Comparison of ENCODE assay signal across 28 cellular contexts in the genomic region with DNA sequence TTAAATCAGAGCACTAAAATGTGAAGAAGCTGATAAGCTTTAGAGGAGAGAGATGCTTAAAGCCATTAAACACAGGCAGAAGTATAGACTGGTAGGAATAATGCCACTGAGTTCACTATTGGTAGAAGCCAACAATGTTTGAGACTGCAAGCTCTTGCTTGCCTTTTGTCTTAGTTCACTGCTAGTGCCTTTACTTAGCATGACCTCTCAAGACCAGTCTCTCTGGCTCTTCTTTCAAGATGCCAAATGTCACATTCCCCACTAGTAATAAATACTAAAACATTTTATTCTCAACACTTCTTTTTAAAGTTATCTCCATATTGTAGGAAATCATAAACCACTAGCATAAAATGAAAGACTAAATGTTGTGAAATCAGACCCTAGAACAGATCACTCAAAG. TPM values are rescaled to one million over a fixed set of nuclear protein-coding genes. Genes with fewer than 3 reads are reported as not detected.
DNase-seq lines count a peak whose midpoint lies in the region; ATAC-seq and TF ChIP-seq lines count a peak whose summit lies in the region.
"Had no signal": no experiment of that assay in that cellular context is flagged by ENCODE, and none has a peak within 500 bp of the region (broad histone marks: within the 10 kb centered on the region; RNA-seq: fewer than 3 reads in every experiment).

No MANE protein-coding gene starts in this region.

- intact Hi-C loops in IMR-90 (cut with micrococcal nuclease): no loop called here
- intact Hi-C loops in activated T-helper 1 cell treated with anti-CD3 and anti-CD28 coated beads, Interleukin-12 subunit alpha, Interleukin-12 subunit beta, Interleukin-2, Interleukin-4 antibody, amounts not matched to agents 30 ng/mL and 10 ng/mL and 1 ng/mL, durations not matched to agents 14 hours and 24 hours and 36 hours (cut with micrococcal nuclease): no loop called here

- H3K27ac ChIP-seq in IMR-90 (ENCODE audit: insufficient read depth, low read length): no peak overlapping the region
- H3K27ac ChIP-seq: A549, breast epithelium, right lobe of liver, tibial artery, vagina, WERI-Rb-1 had no signal

- H2BK120ac ChIP-seq in IMR-90 (ENCODE audit: low read depth, low read length): no peak overlapping the region

- in situ Hi-C loops in IMR-90 (cut with MboI; ENCODE audit: low sequenced_read_pairs): no loop called here

- no peak for TF ChIP-seq POLR2A in IMR-90 (IDR thresholded peaks at IDR 0.05; ENCODE audit: low read depth, low read length)

- H3K36me3 ChIP-seq in IMR-90 (ENCODE audit: control insufficient read depth, insufficient read depth, low read length): peaks cover 21% of the 10 kb centered on the region
- H3K36me3 ChIP-seq: breast epithelium had no signal

- H2AK9ac ChIP-seq in IMR-90 (replicated peaks; ENCODE audit: low read depth, low read length, poor library complexity): no peak overlapping the region

- peaks cover 5% of the 10 kb centered on the region; the same call in 1 of the 2 replicates for H3K9me1 ChIP-seq in IMR-90 (ENCODE audit: insufficient read depth, low read length)

- no peak for TF ChIP-seq RAD21 in IMR-90 (IDR thresholded peaks at IDR 0.05; ENCODE audit: low read length)

- no peak overlapping the region for H3K4me3 Mint-ChIP-seq in naive thymus-derived CD8-positive, alpha-beta T cell
- no peak overlapping the region for H3K4me3 Mint-ChIP-seq in activated T-helper 1 cell treated with anti-CD3 and anti-CD28 coated beads, Interleukin-12 subunit alpha, Interleukin-12 subunit beta, Interleukin-2, Interleukin-4 antibody, amounts not matched to agents 30 ng/mL and 10 ng/mL and 1 ng/mL, durations not matched to agents 14 hours and 24 hours and 36 hours
- H3K4me3 Mint-ChIP-seq: activated CD4-positive, alpha-beta T cell treated with anti-CD3 and anti-CD28 coated beads, Interleukin-2, amount 10 ng/mL, durations not matched to agents 7 days and 5 days; CD4-positive, CD25-positive, alpha-beta regulatory T cell; HFFc6 had no signal

- CTCF ChIA-PET in IMR-90 (lab: Yijun Ruan, JAX): no interaction called here

- no peaks in the 10 kb centered on the region for H3K27me3 ChIP-seq in IMR-90 (ENCODE audit: control insufficient read depth, insufficient read depth, low read length)
- H3K27me3 ChIP-seq: breast epithelium, right lobe of liver, tibial artery, vagina had no signal

- dilution Hi-C loops in IMR-90 (cut with HindIII; ENCODE audit: low sequenced_read_pairs, unreplicated experiment): no loop called here

- H3K18ac ChIP-seq in IMR-90 (ENCODE audit: low read depth, low read length): no peak overlapping the region

- no peak overlapping the region for H2AK5ac ChIP-seq in IMR-90 (ENCODE audit: low read depth, low read length)

- no peaks in the 10 kb centered on the region for H3K27me3 Mint-ChIP-seq in naive thymus-derived CD8-positive, alpha-beta T cell
- H3K27me3 Mint-ChIP-seq in activated T-helper 1 cell treated with anti-CD3 and anti-CD28 coated beads, Interleukin-12 subunit alpha, Interleukin-12 subunit beta, Interleukin-2, Interleukin-4 antibody, amounts not matched to agents 30 ng/mL and 10 ng/mL and 1 ng/mL, durations not matched to agents 14 hours and 24 hours and 36 hours (ENCODE audit: insufficient read depth): no peaks in the 10 kb centered on the region
- H3K27me3 Mint-ChIP-seq: activated CD4-positive, alpha-beta T cell treated with anti-CD3 and anti-CD28 coated beads, Interleukin-2, amount 10 ng/mL, durations not matched to agents 7 days and 5 days; CD4-positive, CD25-positive, alpha-beta regulatory T cell had no signal

- no peak overlapping the region for H4K5ac ChIP-seq in IMR-90 (ENCODE audit: low read depth, low read length)

- no peak overlapping the region for H3K4me2 ChIP-seq in IMR-90 (ENCODE audit: low read depth, low read length)
- H3K4me2 ChIP-seq: A549 had no signal

- TF ChIP-seq CTCF in IMR-90 (conservative IDR thresholded peaks at IDR 0.05; ENCODE audit: low read depth, low read length): no peak

- POLR2A ChIA-PET in IMR-90 (lab: Charles Lee; ENCODE audit: unreplicated experiment): no interaction called here
- POLR2A ChIA-PET in naive thymus-derived CD8-positive, alpha-beta T cell (lab: Charles Lee): interaction anchor here (1.2 kb wide), 1 partner anchor 57 kb away, joined by 6 read pairs; the partner anchor contains the start of gene PJA2

- no peaks in the 10 kb centered on the region for H3K4me1 ChIP-seq in IMR-90 (ENCODE audit: control insufficient read depth, insufficient read depth, low read length)
- H3K4me1 ChIP-seq: A549, breast epithelium, right lobe of liver had no signal

- H3K4me3 ChIP-seq in IMR-90 (ENCODE audit: insufficient read depth, low read depth, low read length): no peak overlapping the region
- H3K4me3 ChIP-seq: A549, breast epithelium, GM12878, right lobe of liver, tibial artery, vagina had no signal

- no TSS peak for BruUV-seq in IMR-90 (replicated peaks; lab: Mats Ljungman, UMichigan)

- peaks cover 0 to 63% (median 6%) of the 10 kb centered on the region in 3 donors for H3K36me3 Mint-ChIP-seq in naive thymus-derived CD8-positive, alpha-beta T cell
- H3K36me3 Mint-ChIP-seq in activated T-helper 1 cell treated with anti-CD3 and anti-CD28 coated beads, Interleukin-12 subunit alpha, Interleukin-12 subunit beta, Interleukin-2, Interleukin-4 antibody, amounts not matched to agents 30 ng/mL and 10 ng/mL and 1 ng/mL, durations not matched to agents 14 hours and 24 hours and 36 hours (ENCODE audit: low read depth): peaks cover 17% of the 10 kb centered on the region

- H3K9ac ChIP-seq in IMR-90 (ENCODE audit: low read depth, low read length): no peak overlapping the region

- no peak overlapping the region for H3K23ac ChIP-seq in IMR-90 (ENCODE audit: low read depth, low read length)

- H3K14ac ChIP-seq in IMR-90 (replicated peaks; ENCODE audit: low read depth, low read length): no peak overlapping the region

- no peak overlapping the region for H4K91ac ChIP-seq in IMR-90 (ENCODE audit: insufficient read depth, low read depth, low read length)

- H2BK5ac ChIP-seq in IMR-90 (ENCODE audit: low read depth, low read length, poor library complexity, severe bottlenecking): no peak overlapping the region

- H3K9me3 Mint-ChIP-seq in naive thymus-derived CD8-positive, alpha-beta T cell: no peaks in the 10 kb centered on the region
- H3K9me3 Mint-ChIP-seq in activated T-helper 1 cell treated with anti-CD3 and anti-CD28 coated beads, Interleukin-12 subunit alpha, Interleukin-12 subunit beta, Interleukin-2, Interleukin-4 antibody, amounts not matched to agents 30 ng/mL and 10 ng/mL and 1 ng/mL, durations not matched to agents 14 hours and 24 hours and 36 hours: no peaks in the 10 kb centered on the region
- H3K9me3 Mint-ChIP-seq: activated CD4-positive, alpha-beta T cell treated with anti-CD3 and anti-CD28 coated beads, Interleukin-2, amount 10 ng/mL, durations not matched to agents 7 days and 5 days; CD4-positive, CD25-positive, alpha-beta regulatory T cell; HFFc6 had no signal

- H3K4me1 Mint-ChIP-seq in naive thymus-derived CD8-positive, alpha-beta T cell: peaks cover 7 to 37% (median 25%) of the 10 kb centered on the region in 4 donors
- H3K4me1 Mint-ChIP-seq in activated T-helper 1 cell treated with anti-CD3 and anti-CD28 coated beads, Interleukin-12 subunit alpha, Interleukin-12 subunit beta, Interleukin-2, Interleukin-4 antibody, amounts not matched to agents 30 ng/mL and 10 ng/mL and 1 ng/mL, durations not matched to agents 14 hours and 24 hours and 36 hours (ENCODE audit: low read depth): no peaks in the 10 kb centered on the region
- H3K4me1 Mint-ChIP-seq: activated CD4-positive, alpha-beta T cell treated with anti-CD3 and anti-CD28 coated beads, Interleukin-2, amount 10 ng/mL, durations not matched to agents 7 days and 5 days had no signal

- DNase-seq in NOMO-1 treated with DMSO at 0.1 percent for 48 hours (lab: John Stamatoyannopoulos, UW; ENCODE audit: unreplicated experiment): peak; percentile 20
- DNase-seq in NOMO-1 (lab: John Stamatoyannopoulos, UW; ENCODE audit: unreplicated experiment in 2 of 2): no peak
- DNase-seq in IMR-90: no peak
- peak; percentile 22 for DNase-seq in amniotic epithelial cell (ENCODE audit: low read depth)
- DNase-seq in naive thymus-derived CD8-positive, alpha-beta T cell: no peak
- no peak for DNase-seq in activated naive CD4-positive, alpha-beta T cell treated with anti-CD3 and anti-CD28 coated beads, Interleukin-2, amount 50 U/mL, for 16 hours
- no peak for DNase-seq in NCI-H446 treated with DMSO at 0.1 percent for 48 hours (lab: John Stamatoyannopoulos, UW)
- DNase-seq in activated T-helper 1 cell treated with anti-CD3 and anti-CD28 coated beads, Interleukin-12 subunit alpha, Interleukin-12 subunit beta, Interleukin-2, Interleukin-4 antibody, amounts not matched to agents 30 ng/mL and 10 ng/mL and 1 ng/mL, durations not matched to agents 14 hours and 24 hours and 36 hours (ENCODE audit: low spot score): no peak
- DNase-seq: activated CD4-positive, alpha-beta T cell treated with anti-CD3 and anti-CD28 coated beads, Interleukin-2, amount 10 ng/mL, durations not matched to agents 7 days and 5 days; activated naive CD4-positive, alpha-beta T cell treated with Interleukin-2 at 50 U/mL for 16 hours; CD4-positive, CD25-positive, alpha-beta regulatory T cell; GOT3; HFFc6; hypothalamus; mammary epithelial cell; NCI-H1105 treated with DMSO at 0.1 percent for 48 hours; NCI-H2029; NCI-H2227 treated with DMSO at 0.1 percent for 48 hours; NCI-H526 treated with DMSO at 0.1 percent for 48 hours; posterior cingulate gyrus; right lobe of liver; stimulated activated CD8-positive, alpha-beta memory T cell treated with anti-CD3 and anti-CD28 coated beads, Interleukin-4, amount 100 ng/mL, for 48 hours; tibial artery; WERI-Rb-1 had no signal

- H3K9me3 ChIP-seq in IMR-90 (ENCODE audit: control insufficient read depth, insufficient read depth, low read length): no peaks in the 10 kb centered on the region
- H3K9me3 ChIP-seq: A549, breast epithelium, right lobe of liver, tibial artery, vagina had no signal

- H3K79me1 ChIP-seq in IMR-90 (ENCODE audit: low read depth in 1 of 2, low read length in 2 of 2): peaks cover 14 to 29% of the 10 kb centered on the region in 2 experiments; a peak in 3 of 4 replicates

- no peak overlapping the region for H3K56ac ChIP-seq in IMR-90 (ENCODE audit: extremely low read depth, insufficient read depth, low read length)

- H2BK15ac ChIP-seq in IMR-90 (ENCODE audit: low read depth, low read length): no peak overlapping the region

- ATAC-seq in IMR-90 (ENCODE audit: low read depth): no peak
- ATAC-seq in naive thymus-derived CD8-positive, alpha-beta T cell: peak; percentile 45 to 49
- ATAC-seq: A549, GM12878, right lobe of liver had no signal

- no peak overlapping the region for H2AFZ ChIP-seq in IMR-90 (replicated peaks; ENCODE audit: low read length, poor library complexity)

- H3K4ac ChIP-seq in IMR-90 (ENCODE audit: low read depth, low read length): no peak overlapping the region

- H4K8ac ChIP-seq in IMR-90 (ENCODE audit: low read depth in 2 of 2, low read length in 2 of 2): no peak overlapping the region

- no peak overlapping the region for H2BK20ac ChIP-seq in IMR-90 (ENCODE audit: low read depth, low read length)

- peak overlapping the region in 3 of 10 donors; percentile 26 to 40 (median 26) for H3K27ac Mint-ChIP-seq in naive thymus-derived CD8-positive, alpha-beta T cell
- H3K27ac Mint-ChIP-seq in activated T-helper 1 cell treated with anti-CD3 and anti-CD28 coated beads, Interleukin-12 subunit alpha, Interleukin-12 subunit beta, Interleukin-2, Interleukin-4 antibody, amounts not matched to agents 30 ng/mL and 10 ng/mL and 1 ng/mL, durations not matched to agents 14 hours and 24 hours and 36 hours: no peak overlapping the region
- H3K27ac Mint-ChIP-seq: activated CD4-positive, alpha-beta T cell treated with anti-CD3 and anti-CD28 coated beads, Interleukin-2, amount 10 ng/mL, durations not matched to agents 7 days and 5 days; HFFc6 had no signal

- peaks cover 13% of the 10 kb centered on the region for H4K20me1 ChIP-seq in IMR-90 (ENCODE audit: insufficient read depth, low read length)

RNA-seq across cellular contexts. Expression of gene PJA2, which starts 57.8 kb away (rescaled TPM):
- 70.6 and 112 TPM in 2 replicates for total RNA-seq in IMR-90 (2012; rRNA removed)
- 32.8 and 42.3 TPM in 2 replicates for polyA plus RNA-seq in IMR-90 (2012; rRNA removed)
- polyA plus RNA-seq in IMR-90 (2012; cell fraction: cytosol; rRNA removed): 7.5 and 9.4 TPM in 2 replicates
- polyA plus RNA-seq in IMR-90 (2012; cell fraction: nucleus; rRNA removed; ENCODE audit: low replicate concordance): 2.6 and 20.3 TPM in 2 replicates
- total RNA-seq in naive thymus-derived CD8-positive, alpha-beta T cell: 10 to 100 TPM; 83.1 to 91.0 TPM
- polyA plus RNA-seq in naive thymus-derived CD8-positive, alpha-beta T cell: 10 to 100 TPM; 46.0 to 54.4 (median 47.7) TPM
- 40.2 and 41.4 TPM in 2 replicates for total RNA-seq in activated T-helper 1 cell treated with anti-CD3 and anti-CD28 coated beads, Interleukin-12 subunit alpha, Interleukin-12 subunit beta, Interleukin-2, Interleukin-4 antibody, amounts not matched to agents 30 ng/mL and 10 ng/mL and 1 ng/mL, durations not matched to agents 14 hours and 24 hours and 36 hours

Comparison
In these comparisons a context has a peak if more than half of its experiments do, and no peak if none do; other contexts are left out.
1. DNase-seq: peak in NOMO-1 treated with DMSO at 0.1 percent for 48 hours (single experiment) and amniotic epithelial cell (single experiment); none in NOMO-1 (0 of 2), IMR-90 (single experiment), naive thymus-derived CD8-positive, alpha-beta T cell (0 of 10), activated naive CD4-positive, alpha-beta T cell treated with anti-CD3 and anti-CD28 coated beads, Interleukin-2, amount 50 U/mL, for 16 hours (single experiment), NCI-H446 treated with DMSO at 0.1 percent for 48 hours (single experiment) and activated T-helper 1 cell treated with anti-CD3 and anti-CD28 coated beads, Interleukin-12 subunit alpha, Interleukin-12 subunit beta, Interleukin-2, Interleukin-4 antibody, amounts not matched to agents 30 ng/mL and 10 ng/mL and 1 ng/mL, durations not matched to agents 14 hours and 24 hours and 36 hours (single experiment).